ENCODE assay signal across 16 cellular contexts in the genomic region with DNA sequence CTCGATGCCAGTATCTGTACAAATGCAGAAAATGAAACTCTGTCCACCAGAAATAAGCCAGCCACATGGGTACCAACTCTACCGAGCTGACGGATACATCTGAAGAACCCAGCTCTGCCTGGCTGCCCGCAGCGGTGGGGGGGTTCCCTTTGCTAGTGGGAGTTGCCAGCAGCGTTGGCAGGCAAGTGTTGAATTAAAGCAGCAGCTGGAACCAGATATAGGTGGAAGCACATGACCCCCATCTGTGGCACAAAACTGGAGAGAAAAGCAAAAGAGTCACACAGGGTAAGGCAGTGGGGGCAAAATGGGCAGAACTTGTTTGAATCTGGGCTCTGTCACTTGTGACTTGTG. TPM values are rescaled to one million over a fixed set of nuclear protein-coding genes. Genes with fewer than 3 reads are reported as not detected.
DNase-seq lines count a peak whose midpoint lies in the region; ATAC-seq, FAIRE-seq and TF ChIP-seq lines count a peak whose summit lies in the region.
"Had no signal": no experiment of that assay in that cellular context is flagged by ENCODE, and none has a peak within 500 bp of the region (broad histone marks: within the 10 kb centered on the region; RNA-seq: fewer than 3 reads in every experiment).

No MANE protein-coding gene starts in this region.

- H3K4me3 Mint-ChIP-seq in IgD-negative memory B cell (peak overlapping the region; percentile 21 to 92 (median 62)), nephron progenitor cell (no peak overlapping the region)
- H3K4me3 Mint-ChIP-seq: activated naive CD4-positive, alpha-beta T cell treated with anti-CD3 and anti-CD28 coated beads for 36 hours; neural crest cell had no signal

- H3K27ac Mint-ChIP-seq in IgD-negative memory B cell, result peak overlapping the region; percentile 89 to 94 (median 91)
- peak overlapping the region; percentile 26 for H3K27ac Mint-ChIP-seq in nephron progenitor cell
- H3K27ac Mint-ChIP-seq: activated naive CD4-positive, alpha-beta T cell treated with anti-CD3 and anti-CD28 coated beads for 36 hours had no signal

- FAIRE-seq in HTR-8/SVneo (lab: Jason Lieb, UNC), result no peak

- no peaks in the 10 kb centered on the region for H3K36me3 Mint-ChIP-seq in IgD-negative memory B cell
- peaks cover 5% of the 10 kb centered on the region for H3K36me3 Mint-ChIP-seq in nephron progenitor cell (ENCODE audit: low read depth)

- peak; percentile 29 for DNase-seq in nephron progenitor cell
- DNase-seq in HTR-8/SVneo (ENCODE audit: insufficient read length, low spot score), result no peak
- DNase-seq in foreskin melanocyte, result no peak
- no peak for DNase-seq in NCI-H1105 (lab: John Stamatoyannopoulos, UW)
- DNase-seq in AG08395 (ENCODE audit: low spot score), result no peak
- DNase-seq: activated CD8-positive, alpha-beta memory T cell treated with anti-CD3 and anti-CD28 coated beads for 24 hours; activated naive CD4-positive, alpha-beta T cell treated with anti-CD3 and anti-CD28 coated beads for 36 hours; KG1; left ventricle myocardium inferior; NCI-H2107; T-helper 9 cell had no signal

- H3K27me3 Mint-ChIP-seq in IgD-negative memory B cell (no peaks in the 10 kb centered on the region), nephron progenitor cell (ENCODE audit: low read depth, poor library complexity) (peaks cover 7% of the 10 kb centered on the region)

- TF ChIP-seq CTCF in nephron progenitor cell (IDR thresholded peaks at IDR 0.05), result no peak

- peaks cover 54 to 78% (median 67%) of the 10 kb centered on the region in 3 donors for H3K4me1 Mint-ChIP-seq in IgD-negative memory B cell
- H3K4me1 Mint-ChIP-seq in nephron progenitor cell, result peaks cover 75% of the 10 kb centered on the region

- ATAC-seq in GM18867 (IDR thresholded peaks at IDR 0.05; ENCODE audit: unreplicated experiment) (peak; percentile 39), GM21717 (IDR thresholded peaks at IDR 0.05; ENCODE audit: unreplicated experiment) (peak; percentile 34)
- ATAC-seq: Panc1 had no signal

- H3K9me3 Mint-ChIP-seq in IgD-negative memory B cell (no peaks in the 10 kb centered on the region), nephron progenitor cell (peaks cover 16% of the 10 kb centered on the region)
- H3K9me3 Mint-ChIP-seq: activated naive CD4-positive, alpha-beta T cell treated with anti-CD3 and anti-CD28 coated beads for 36 hours; neural crest cell had no signal

RNA-seq across cellular contexts. Expression of gene CRYGS, which starts 17.9 kb away (rescaled TPM):
- not detected for polyA plus RNA-seq in IgD-negative memory B cell

RNA-seq across cellular contexts. Expression of gene TBCCD1, which starts 40.9 kb away (rescaled TPM):
- polyA plus RNA-seq in IgD-negative memory B cell, result 24.6 TPM

RNA-seq across cellular contexts. Expression of gene DNAJB11, which starts 44.3 kb away (rescaled TPM):
- polyA plus RNA-seq in IgD-negative memory B cell, result 45.1 TPM
